8 cellular contexts compared by ENCODE assay signal in genomic region chr2:231648579-231649174, GRCh38. TPM values are rescaled to one million over a fixed set of nuclear protein-coding genes. Genes with fewer than 3 reads are reported as not detected.
DNase-seq lines count a peak whose midpoint lies in the region; ATAC-seq and TF ChIP-seq lines count a peak whose summit lies in the region.

No MANE protein-coding gene starts in this region.

- H3K27me3 ChIP-seq in fibroblast of lung (ENCODE audit: control insufficient read depth, insufficient read depth, low read length), result no peaks in the 10 kb centered on the region
- H3K27me3 ChIP-seq in osteoblast (ENCODE audit: insufficient read depth, low read length), result no peaks in the 10 kb centered on the region

- H3K27ac ChIP-seq in fibroblast of lung (ENCODE audit: insufficient read depth, low read length) (no peak overlapping the region), osteoblast (ENCODE audit: low read depth, low read length) (no peak overlapping the region)

- H3K9ac ChIP-seq in fibroblast of lung (ENCODE audit: insufficient read depth, low read length), result no peak overlapping the region

- H3K4me3 ChIP-seq in fibroblast of lung (replicated peaks in 1 of 4; ENCODE audit: control extremely low read depth in 1 of 4, insufficient read depth in 1 of 4, low read depth in 3 of 4, low read length in 4 of 4), result no peak overlapping the region
- H3K4me3 ChIP-seq in osteoblast (ENCODE audit: insufficient read depth, low read length), result no peak overlapping the region

- H3K9me3 ChIP-seq in fibroblast of lung (ENCODE audit: control insufficient read depth, insufficient read depth, low read depth, low read length), result no peaks in the 10 kb centered on the region
- no peaks in the 10 kb centered on the region for H3K9me3 ChIP-seq in osteoblast (ENCODE audit: low read depth, low read length)

- H2AFZ ChIP-seq in fibroblast of lung (ENCODE audit: low read length), result no peak overlapping the region
- no peak overlapping the region for H2AFZ ChIP-seq in osteoblast (ENCODE audit: low read length)

- H3K36me3 ChIP-seq in fibroblast of lung (ENCODE audit: control insufficient read depth, insufficient read depth, low read length) (no peaks in the 10 kb centered on the region), osteoblast (ENCODE audit: insufficient read depth, low read length) (no peaks in the 10 kb centered on the region)

- TF ChIP-seq CTCF in fibroblast of lung (conservative IDR thresholded peaks at IDR 0.05 in 1 of 2, IDR thresholded peaks at IDR 0.05 in 1 of 2; ENCODE audit: low read depth in 1 of 2, low read length in 2 of 2) (peak; percentile 53 to 73), osteoblast (IDR thresholded peaks at IDR 0.05; ENCODE audit: extremely low read depth, low read depth, low read length) (peak; percentile 58)

- H3K4me1 ChIP-seq in fibroblast of lung (ENCODE audit: control insufficient read depth, extremely low read depth, insufficient read depth, low read length), result peaks cover 2% of the 10 kb centered on the region
- H3K4me1 ChIP-seq in osteoblast (ENCODE audit: insufficient read depth, low read length), result no peaks in the 10 kb centered on the region

- ATAC-seq in GM21825 (IDR thresholded peaks at IDR 0.05; ENCODE audit: unreplicated experiment) (peak; percentile 83), HG03378 (IDR thresholded peaks at IDR 0.05; ENCODE audit: unreplicated experiment) (no peak)

- DNase-seq in COLO668 (lab: John Stamatoyannopoulos, UW; ENCODE audit: unreplicated experiment) (peak; percentile 37), NCI-H526 (lab: John Stamatoyannopoulos, UW) (peak; percentile 39 to 81), fibroblast of lung (ENCODE audit: low read depth in 2 of 2) (peak; percentile 36 to 52), osteoblast (ENCODE audit: insufficient read length, low spot score, missing footprints) (peak; percentile 86), NCI-H446 treated with DMSO at 0.1 percent for 48 hours (lab: John Stamatoyannopoulos, UW) (no peak)
- DNase-seq in activated CD8-positive, alpha-beta memory T cell treated with anti-CD3 and anti-CD28 coated beads, Interleukin-2, amount 50 U/mL, for 48 hours, result peak; percentile 82

- no peaks in the 10 kb centered on the region for H3K79me2 ChIP-seq in fibroblast of lung (ENCODE audit: control insufficient read depth, insufficient read depth, low read length)
- no peaks in the 10 kb centered on the region for H3K79me2 ChIP-seq in osteoblast (ENCODE audit: insufficient read depth, low read length)

- H4K20me1 ChIP-seq in fibroblast of lung (ENCODE audit: control insufficient read depth, extremely low read depth, insufficient read depth, low read length) (no peaks in the 10 kb centered on the region), osteoblast (ENCODE audit: insufficient read depth, low read length) (no peaks in the 10 kb centered on the region)

- H3K4me2 ChIP-seq in fibroblast of lung (ENCODE audit: extremely low read depth, insufficient read depth, low read length) (no peak overlapping the region), osteoblast (ENCODE audit: insufficient read depth, low read length) (no peak overlapping the region)

RNA-seq across cellular contexts. Expression of gene TEX44, which starts 56.0 kb away (rescaled TPM):
- total RNA-seq in fibroblast of lung (not detected in 2 replicates), osteoblast (not detected in 2 replicates)
- polyA plus RNA-seq in fibroblast of lung, result not detected in 2 replicates
- not detected in 2 replicates for polyA plus RNA-seq in fibroblast of lung (2012)
- polyA minus RNA-seq in fibroblast of lung (ENCODE audit: low replicate concordance), result not detected in 2 replicates

RNA-seq across cellular contexts. Expression of gene PTMA, which starts 59.6 kb away (rescaled TPM):
- total RNA-seq in fibroblast of lung (481 and 664 TPM in 2 replicates), osteoblast (459 and 545 TPM in 2 replicates)
- 650 and 1,032 TPM in 2 replicates for polyA plus RNA-seq in fibroblast of lung
- polyA plus RNA-seq in fibroblast of lung (2012), result 819 and 1,107 TPM in 2 replicates
- polyA minus RNA-seq in fibroblast of lung (ENCODE audit: low replicate concordance), result 34.8 and 35.0 TPM in 2 replicates
